In genomic region chr17:75689441-75689873, GRCh38 we compare ENCODE assay signal across 7 cellular contexts.
A peak's percentile ranks its signal among the peaks of the same experiment; 100 is the strongest.
DNase-seq lines count a peak whose midpoint lies in the region; ATAC-seq, FAIRE-seq and TF ChIP-seq lines count a peak whose summit lies in the region.

No MANE protein-coding gene starts in this region.

- peak overlapping the region; percentile 4 for H3K27ac ChIP-seq in effector memory CD4-positive, alpha-beta T cell (ENCODE audit: insufficient read depth, low read length, poor library complexity, severe bottlenecking)

- no peaks in the 10 kb centered on the region for H3K27me3 Mint-ChIP-seq in stimulated activated naive B cell treated with anti-CD40 and anti-IgM and Interleukin-4, amounts not matched to agents 10 μg/mL and 1 μg/mL and 100 μg/mL, for 72 hours

- H3K4me3 Mint-ChIP-seq in stimulated activated naive B cell treated with anti-CD40 and anti-IgM and Interleukin-4, amounts not matched to agents 10 μg/mL and 1 μg/mL and 100 μg/mL, for 72 hours, result peak overlapping the region; percentile 55 to 62

- peaks cover 36% of the 10 kb centered on the region for H3K36me3 ChIP-seq in effector memory CD4-positive, alpha-beta T cell (ENCODE audit: control insufficient read depth, insufficient read depth, low read length)

- no peaks in the 10 kb centered on the region for H3K27me3 ChIP-seq in effector memory CD4-positive, alpha-beta T cell (replicated peaks; ENCODE audit: control insufficient read depth, insufficient read depth, low read length, poor library complexity, severe bottlenecking)

- H3K4me3 ChIP-seq in effector memory CD4-positive, alpha-beta T cell (ENCODE audit: insufficient read depth, low read depth, low read length, poor library complexity, severe bottlenecking), result no peak overlapping the region

- TF ChIP-seq CTCF in D721Med (IDR thresholded peaks at IDR 0.05; ENCODE audit: insufficient read depth, missing control alignments), result no peak

- peak in 3 of 5 donors; percentile 21 to 70 (median 48) for DNase-seq in T-helper 1 cell
- DNase-seq in effector memory CD4-positive, alpha-beta T cell, result peak in 1 of 3 donors; percentile 8
- DNase-seq in stimulated activated naive B cell treated with anti-CD40 and anti-IgM and Interleukin-4, amounts not matched to agents 10 μg/mL and 1 μg/mL and 100 μg/mL, for 72 hours, result no peak
- DNase-seq in D721Med (ENCODE audit: insufficient read length, low spot score), result no peak
- no peak for DNase-seq in hippocampal formation (lab: John Stamatoyannopoulos, UW)

- H3K36me3 Mint-ChIP-seq in stimulated activated naive B cell treated with anti-CD40 and anti-IgM and Interleukin-4, amounts not matched to agents 10 μg/mL and 1 μg/mL and 100 μg/mL, for 72 hours, result peaks cover 27 to 62% of the 10 kb centered on the region in 2 donors

- FAIRE-seq in D721Med (lab: Jason Lieb, UNC), result no peak

- peaks cover 57 to 77% of the 10 kb centered on the region in 2 donors for H3K4me1 Mint-ChIP-seq in stimulated activated naive B cell treated with anti-CD40 and anti-IgM and Interleukin-4, amounts not matched to agents 10 μg/mL and 1 μg/mL and 100 μg/mL, for 72 hours

- H3K4me1 ChIP-seq in effector memory CD4-positive, alpha-beta T cell (ENCODE audit: control insufficient read depth, insufficient read depth, low read length, poor library complexity, severe bottlenecking), result peaks cover 3% of the 10 kb centered on the region

- H3K9me3 ChIP-seq in effector memory CD4-positive, alpha-beta T cell (ENCODE audit: control insufficient read depth, low read length), result no peaks in the 10 kb centered on the region

- no peaks in the 10 kb centered on the region for H3K9me3 Mint-ChIP-seq in stimulated activated naive B cell treated with anti-CD40 and anti-IgM and Interleukin-4, amounts not matched to agents 10 μg/mL and 1 μg/mL and 100 μg/mL, for 72 hours

- H3K27ac Mint-ChIP-seq in stimulated activated naive B cell treated with anti-CD40 and anti-IgM and Interleukin-4, amounts not matched to agents 10 μg/mL and 1 μg/mL and 100 μg/mL, for 72 hours, result peak overlapping the region; percentile 73

- peak; percentile 46 for ATAC-seq in GM21825 (IDR thresholded peaks at IDR 0.05; ENCODE audit: unreplicated experiment)
- ATAC-seq in stimulated activated naive B cell treated with anti-CD40 and anti-IgM and Interleukin-4, amounts not matched to agents 10 μg/mL and 1 μg/mL and 100 μg/mL, for 72 hours (replicated peaks), result peak; percentile 69 to 87
- ATAC-seq in GM21528 (IDR thresholded peaks at IDR 0.05; ENCODE audit: low FRiP score, unreplicated experiment), result no peak

Comparison
In these comparisons a context has a peak if more than half of its experiments do, and no peak if none do; other contexts are left out.
1. DNase-seq: peak in T-helper 1 cell (3 of 5); none in stimulated activated naive B cell treated with anti-CD40 and anti-IgM and Interleukin-4, amounts not matched to agents 10 μg/mL and 1 μg/mL and 100 μg/mL, for 72 hours (single experiment), D721Med (single experiment) and hippocampal formation (0 of 2).